In the genomic region with DNA sequence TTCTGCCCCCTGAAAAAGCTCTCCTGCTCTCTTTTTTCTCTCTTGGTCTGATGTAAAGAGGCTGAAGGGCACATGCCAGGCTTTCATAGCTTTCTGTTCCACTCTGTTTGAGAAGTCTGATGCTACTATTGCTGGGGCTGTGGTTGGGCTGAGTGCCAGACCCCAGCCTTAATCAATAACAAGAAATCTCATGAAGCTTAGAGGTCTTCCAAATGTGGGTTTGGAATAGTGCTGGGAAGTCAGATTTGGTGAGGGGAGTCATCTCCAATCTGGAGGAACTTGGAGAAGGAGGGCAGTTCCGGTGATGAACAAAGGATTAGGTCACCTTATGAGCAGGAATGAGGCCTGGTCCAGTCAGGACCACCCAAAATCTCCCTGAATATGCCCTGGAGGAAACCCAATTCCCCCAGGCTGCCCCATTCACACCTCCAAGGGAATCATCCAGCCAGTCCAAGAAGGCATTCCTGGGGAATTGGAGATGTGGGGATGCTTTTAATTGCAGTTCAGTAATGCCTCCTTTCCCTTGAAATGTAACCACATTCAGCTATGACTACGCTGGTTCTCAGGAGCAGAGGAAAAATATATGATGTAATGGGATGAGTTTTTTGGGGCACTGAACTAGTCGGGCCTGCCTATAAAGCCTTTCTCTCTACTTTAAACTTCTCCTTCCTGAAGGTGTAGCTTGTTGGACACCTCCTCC, we compare ENCODE assay signal across 15 cellular contexts.
DNase-seq lines count a peak whose midpoint lies in the region; ATAC-seq, FAIRE-seq and TF ChIP-seq lines count a peak whose summit lies in the region.
"Had no signal": no experiment of that assay in that cellular context is flagged by ENCODE, and none has a peak within 500 bp of the region (broad histone marks: within the 10 kb centered on the region; RNA-seq: fewer than 3 reads in every experiment).

No MANE protein-coding gene starts in this region.

- TF ChIP-seq POLR2A in sigmoid colon (IDR thresholded peaks at IDR 0.05), result no peak

- TF ChIP-seq CTCF in fibroblast of mammary gland (conservative IDR thresholded peaks at IDR 0.05; ENCODE audit: control insufficient read depth, insufficient read depth, low read depth, low read length) (no peak), sigmoid colon (IDR thresholded peaks at IDR 0.05) (no peak)

- H3K9me3 ChIP-seq in sigmoid colon, result no peaks in the 10 kb centered on the region

- ATAC-seq in HG02981 (IDR thresholded peaks at IDR 0.05; ENCODE audit: unreplicated experiment), result no peak
- ATAC-seq: K562 had no signal

- H3K27me3 ChIP-seq in sigmoid colon, result no peaks in the 10 kb centered on the region

- TF ChIP-seq EP300 in sigmoid colon (IDR thresholded peaks at IDR 0.05), result no peak

- no peak for FAIRE-seq in RCC 7860 (lab: Jason Lieb, UNC)
- FAIRE-seq: K562 had no signal

- WGBS in sigmoid colon, 2 donors, result 80 to 89% methylated on average over 3 of the region's 3 CpGs

- DNase-seq in ELR (ENCODE audit: low read depth) (peak; percentile 57), RCC 7860 (ENCODE audit: low spot score) (peak; percentile 17), fibroblast of mammary gland (ENCODE audit: low read depth) (peak; percentile 80), sigmoid colon (no peak), superior temporal gyrus (ENCODE audit: extremely low spot score) (no peak), NCI-H187 treated with DMSO at 0.1 percent for 48 hours (lab: John Stamatoyannopoulos, UW) (no peak), NCI-H2196 treated with DMSO at 0.1 percent for 48 hours (lab: John Stamatoyannopoulos, UW; ENCODE audit: unreplicated experiment) (no peak)
- DNase-seq: activated naive CD4-positive, alpha-beta T cell treated with anti-CD3 and anti-CD28 coated beads, Interleukin-2, amount 50 U/mL, for 16 hours; cerebellar nuclear complex; midbrain; NCI-H69; stimulated activated CD4-positive, alpha-beta T cell treated with anti-CD3 and anti-CD28 coated beads, Interleukin-2, amount 100 ng/mL, for 48 hours had no signal

- H3K4me3 ChIP-seq in fibroblast of mammary gland (ENCODE audit: control insufficient read depth, low read depth, low read length) (no peak overlapping the region), sigmoid colon (no peak overlapping the region)
- H3K4me3 ChIP-seq: K562 had no signal

- peaks cover 0 to 100% (median 92%) of the 10 kb centered on the region in 4 donors for H3K4me1 ChIP-seq in sigmoid colon

- peak overlapping the region; percentile 44 to 88 (median 76) for H3K27ac ChIP-seq in sigmoid colon
- H3K27ac ChIP-seq: WERI-Rb-1 had no signal

- intact Hi-C loops in sigmoid colon (cut with DNase I), result no loop called here

- no peaks in the 10 kb centered on the region for H3K36me3 ChIP-seq in sigmoid colon
- H3K36me3 ChIP-seq: WERI-Rb-1 had no signal

Comparison
In these comparisons a context has a peak if more than half of its experiments do, and no peak if none do; other contexts are left out.
1. DNase-seq: peak in ELR (single experiment), RCC 7860 (single experiment) and fibroblast of mammary gland (single experiment); none in sigmoid colon (single experiment), superior temporal gyrus (single experiment), NCI-H187 treated with DMSO at 0.1 percent for 48 hours (single experiment) and NCI-H2196 treated with DMSO at 0.1 percent for 48 hours (single experiment).